Comparison of ENCODE assay signal across 8 cellular contexts in the genomic region with DNA sequence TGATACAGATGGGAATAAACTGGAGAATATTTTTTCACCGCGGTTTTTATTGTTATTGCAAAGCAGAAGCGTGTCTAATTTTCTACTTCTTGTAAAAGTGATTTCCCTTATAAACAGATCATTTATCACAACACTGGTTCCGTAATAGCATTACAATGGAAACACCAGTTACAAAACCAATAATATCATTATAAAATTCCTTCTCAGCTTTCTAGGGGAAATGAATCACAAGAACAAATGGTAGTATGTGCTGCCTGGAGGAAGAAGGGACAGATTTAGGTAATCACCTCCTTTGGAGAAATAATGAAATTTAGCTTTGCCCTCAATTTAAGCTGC. TPM values are rescaled to one million over a fixed set of nuclear protein-coding genes. Genes with fewer than 3 reads are reported as not detected.
DNase-seq lines count a peak whose midpoint lies in the region; ATAC-seq, FAIRE-seq and TF ChIP-seq lines count a peak whose summit lies in the region.

No MANE protein-coding gene starts in this region.

- H3K36me3 ChIP-seq in HepG2 (replicated peaks in 1 of 2; ENCODE audit: control insufficient read depth in 1 of 2, insufficient read depth in 2 of 2, low read length in 2 of 2) (no peaks in the 10 kb centered on the region), thoracic aorta (no peaks in the 10 kb centered on the region)

- H3K4me3 Mint-ChIP-seq in activated CD4-positive, alpha-beta T cell treated with anti-CD3 and anti-CD28 coated beads, Interleukin-2, amount 10 ng/mL, durations not matched to agents 7 days and 5 days = peak overlapping the region; percentile 92
- H3K4me3 Mint-ChIP-seq in activated naive CD8-positive, alpha-beta T cell treated with anti-CD3 and anti-CD28 coated beads, Interleukin-2, amount 50 U/mL, for 24 hours = peak overlapping the region; percentile 95

- peaks cover 2% of the 10 kb centered on the region for H3K36me3 Mint-ChIP-seq in activated CD4-positive, alpha-beta T cell treated with anti-CD3 and anti-CD28 coated beads, Interleukin-2, amount 10 ng/mL, durations not matched to agents 7 days and 5 days (ENCODE audit: low read depth)
- peaks cover 14% of the 10 kb centered on the region for H3K36me3 Mint-ChIP-seq in activated naive CD8-positive, alpha-beta T cell treated with anti-CD3 and anti-CD28 coated beads, Interleukin-2, amount 50 U/mL, for 24 hours (ENCODE audit: low read depth)

- H2AFZ ChIP-seq in HepG2 (ENCODE audit: low read length) = peak overlapping the region; percentile 90

- DNase-seq in activated CD4-positive, alpha-beta T cell treated with anti-CD3 and anti-CD28 coated beads, Interleukin-2, amount 10 ng/mL, durations not matched to agents 7 days and 5 days = no peak
- no peak for DNase-seq in activated CD4-positive, alpha-beta T cell treated with anti-CD3 and anti-CD28 coated beads, Interleukin-2, amount 50 U/mL, for 4 hours
- DNase-seq in activated naive CD8-positive, alpha-beta T cell treated with anti-CD3 and anti-CD28 coated beads, Interleukin-2, amount 50 U/mL, for 24 hours = no peak
- DNase-seq in HepG2 (ENCODE audit: low spot score) = no peak
- no peak for DNase-seq in thoracic aorta (ENCODE audit: low spot score)
- DNase-seq in Kasumi-1 (lab: John Stamatoyannopoulos, UW) = no peak
- no peak for DNase-seq in GM19239 (ENCODE audit: insufficient read length, low spot score)

- peaks cover 32% of the 10 kb centered on the region for H3K4me1 ChIP-seq in HepG2 (ENCODE audit: insufficient read depth, low read length)
- H3K4me1 ChIP-seq in thoracic aorta (ENCODE audit: control insufficient read depth in 1 of 2, low read depth in 2 of 2) = peaks cover 0 to 33% of the 10 kb centered on the region in 2 donors

- in situ Hi-C loops in HepG2 (cut with HindIII; ENCODE audit: extremely low pct_ligation_motif_present, low pct_unique_long_range_greater_than_20kb) = no loop called here

- TF ChIP-seq CTCF in HepG2 (CRISPR knock-in tag; IDR thresholded peaks at IDR 0.05) = no peak
- no peak for TF ChIP-seq CTCF in thoracic aorta (IDR thresholded peaks at IDR 0.05)

- peaks cover 6% of the 10 kb centered on the region for H4K20me1 ChIP-seq in HepG2 (ENCODE audit: insufficient read depth, low read length)

- peaks cover 13% of the 10 kb centered on the region for H3K9me3 Mint-ChIP-seq in activated CD4-positive, alpha-beta T cell treated with anti-CD3 and anti-CD28 coated beads, Interleukin-2, amount 10 ng/mL, durations not matched to agents 7 days and 5 days
- H3K9me3 Mint-ChIP-seq in activated naive CD8-positive, alpha-beta T cell treated with anti-CD3 and anti-CD28 coated beads, Interleukin-2, amount 50 U/mL, for 24 hours = peaks cover 9% of the 10 kb centered on the region

- ATAC-seq in activated naive CD8-positive, alpha-beta T cell treated with anti-CD3 and anti-CD28 coated beads, Interleukin-2, amount 50 U/mL, for 24 hours = no peak
- ATAC-seq in HepG2 (no peak), thoracic aorta (ENCODE audit: insufficient number of reproducible peaks, low FRiP score, low read depth) (no peak), GM19324 (IDR thresholded peaks at IDR 0.05; ENCODE audit: low FRiP score, unreplicated experiment) (no peak)

- peak overlapping the region; percentile 98 for H3K27ac Mint-ChIP-seq in activated CD4-positive, alpha-beta T cell treated with anti-CD3 and anti-CD28 coated beads, Interleukin-2, amount 10 ng/mL, durations not matched to agents 7 days and 5 days
- peak overlapping the region; percentile 95 for H3K27ac Mint-ChIP-seq in activated naive CD8-positive, alpha-beta T cell treated with anti-CD3 and anti-CD28 coated beads, Interleukin-2, amount 50 U/mL, for 24 hours

- FAIRE-seq in HepG2 (lab: Jason Lieb, UNC) (no peak), GM19239 (lab: Jason Lieb, UNC) (no peak)

- H3K9me3 ChIP-seq in HepG2 (ENCODE audit: low read length) = peaks cover 4% of the 10 kb centered on the region
- H3K9me3 ChIP-seq in thoracic aorta = no peaks in the 10 kb centered on the region

- BruUV-seq in HepG2 (replicated peaks; lab: Mats Ljungman, UMichigan) = no TSS peak

- peaks cover 41% of the 10 kb centered on the region for H3K4me1 Mint-ChIP-seq in activated CD4-positive, alpha-beta T cell treated with anti-CD3 and anti-CD28 coated beads, Interleukin-2, amount 10 ng/mL, durations not matched to agents 7 days and 5 days
- peaks cover 45% of the 10 kb centered on the region for H3K4me1 Mint-ChIP-seq in activated naive CD8-positive, alpha-beta T cell treated with anti-CD3 and anti-CD28 coated beads, Interleukin-2, amount 50 U/mL, for 24 hours

- H3K79me2 ChIP-seq in HepG2 (ENCODE audit: insufficient read depth, low read length) = peaks cover 23% of the 10 kb centered on the region

- no peak overlapping the region for H3K9ac ChIP-seq in HepG2 (ENCODE audit: insufficient read depth, low read depth, low read length)

- TF ChIP-seq RAD21 in HepG2 (CRISPR knock-in tag; IDR thresholded peaks at IDR 0.05) = no peak

- WGBS in HepG2 (ENCODE audit: low lambda C conversion rate) = 96% methylated on average over 4 of the region's 4 CpGs

- peak overlapping the region; percentile 88 for H3K4me2 ChIP-seq in HepG2 (ENCODE audit: low read depth, low read length)

- POLR2A ChIA-PET in activated CD4-positive, alpha-beta T cell treated with anti-CD3 and anti-CD28 coated beads, Interleukin-2, amount 10 ng/mL, durations not matched to agents 7 days and 5 days (lab: Charles Lee) = interaction anchor here (0.6 kb wide), 1 partner anchor 29 kb away, joined by 4 read pairs; no protein-coding TSS in a partner anchor
- POLR2A ChIA-PET in HepG2 (lab: Yijun Ruan, JAX) = interaction anchor here (1.2 to 1.6 kb wide), 2 partner anchors 13 to 20 kb away, joined by 4 to 5 read pairs; no protein-coding TSS in a partner anchor

- TF ChIP-seq EP300 in HepG2 (IDR thresholded peaks at IDR 0.05; ENCODE audit: low read depth in 2 of 2, low read length in 2 of 2) (no peak), HepG2 (CRISPR knock-in tag; IDR thresholded peaks at IDR 0.05; ENCODE audit: borderline replicate concordance) (no peak)

- intact Hi-C loops in HepG2 (cut with micrococcal nuclease; ENCODE audit: unreplicated experiment) = loop anchor here (5.0 kb wide), 2 partner anchors 64 to 124 kb away; no protein-coding TSS in a partner anchor

- CTCF ChIA-PET in activated CD4-positive, alpha-beta T cell treated with anti-CD3 and anti-CD28 coated beads, Interleukin-2, amount 10 ng/mL, durations not matched to agents 7 days and 5 days (lab: Charles Lee) = interaction anchor here (1.8 to 2.0 kb wide), 2 partner anchors 43 to 44 kb away, joined by 4 to 5 read pairs; no protein-coding TSS in a partner anchor
- CTCF ChIA-PET in HepG2 (lab: Yijun Ruan, JAX; ENCODE audit: low intra/inter-chr PET ratio, low total read pairs) = no interaction called here

- no peak overlapping the region for H3K4me3 ChIP-seq in HepG2 (replicated peaks in 1 of 3; ENCODE audit: insufficient read depth in 1 of 3, low read depth in 2 of 3, low read length in 3 of 3)
- H3K4me3 ChIP-seq in thoracic aorta = peak overlapping the region; percentile 95

- H3K27me3 ChIP-seq in HepG2 (ENCODE audit: control insufficient read depth in 1 of 2, insufficient read depth in 2 of 2, low read length in 2 of 2) = no peaks in the 10 kb centered on the region; a peak in 1 of 5 replicates
- H3K27me3 ChIP-seq in thoracic aorta (replicated peaks; ENCODE audit: insufficient read depth) = no peaks in the 10 kb centered on the region

- H3K27ac ChIP-seq in HepG2 (ENCODE audit: extremely low read length, insufficient read depth, low read length) (no peak overlapping the region), thoracic aorta (peak overlapping the region; percentile 95 to 98)

- TF ChIP-seq POLR2A in HepG2 (IDR thresholded peaks at IDR 0.05; ENCODE audit: insufficient read depth in 1 of 2, low read depth in 2 of 2, low read length in 2 of 2) = no peak

- H3K27me3 Mint-ChIP-seq in activated CD4-positive, alpha-beta T cell treated with anti-CD3 and anti-CD28 coated beads, Interleukin-2, amount 10 ng/mL, durations not matched to agents 7 days and 5 days = no peaks in the 10 kb centered on the region
- peaks cover 6% of the 10 kb centered on the region for H3K27me3 Mint-ChIP-seq in activated naive CD8-positive, alpha-beta T cell treated with anti-CD3 and anti-CD28 coated beads, Interleukin-2, amount 50 U/mL, for 24 hours

RNA-seq across cellular contexts. Expression of gene CCDC6, which starts 2.4 kb away (rescaled TPM):
- 10 to 100 TPM; 18.9 to 21.8 TPM for total RNA-seq in activated CD4-positive, alpha-beta T cell treated with anti-CD3 and anti-CD28 coated beads, Interleukin-2, amount 10 ng/mL, durations not matched to agents 7 days and 5 days
- total RNA-seq in HepG2 (2016; rRNA removed; fragmentation: Illumina TruSeq; extraction: Trizol) = 18.3 and 34.1 TPM in 2 replicates
- 4.9 and 5.1 TPM in 2 replicates for total RNA-seq in HepG2 (2016; cell fraction: cytosol; rRNA removed; fragmentation: Illumina TruSeq; extraction: Trizol; ENCODE audit: low read depth)
- 17.2 and 31.8 TPM in 2 replicates for total RNA-seq in HepG2 (2016; cell fraction: insoluble cytoplasmic fraction; rRNA removed; fragmentation: Illumina TruSeq; extraction: Trizol)
- 24.4 and 29.6 TPM in 2 replicates for total RNA-seq in HepG2 (2016; cell fraction: membrane; rRNA removed; fragmentation: Illumina TruSeq; extraction: Trizol)
- 22.7 and 23.4 TPM in 2 replicates for total RNA-seq in HepG2 (2016; cell fraction: nucleus; rRNA removed; fragmentation: Illumina TruSeq; extraction: Trizol)
- polyA plus RNA-seq in HepG2 (2011; rRNA removed) = 15.4 and 17.9 TPM in 2 replicates
- 12.4 and 14.6 TPM in 2 replicates for polyA plus RNA-seq in HepG2 (2011; cell fraction: cytosol; rRNA removed)
- polyA plus RNA-seq in HepG2 (2011; cell fraction: nucleus; rRNA removed) = 6.3 and 7.6 TPM in 2 replicates
- 15.0 and 16.0 TPM in 2 replicates for polyA plus RNA-seq in HepG2 (2012)
- 4.1 and 4.6 TPM in 2 replicates for polyA plus RNA-seq in HepG2 (2016; cell fraction: cytosol; fragmentation: Illumina TruSeq; extraction: Trizol; ENCODE audit: low read depth)
- 30.5 and 32.8 TPM in 2 replicates for polyA plus RNA-seq in HepG2 (2016; cell fraction: insoluble cytoplasmic fraction; fragmentation: Illumina TruSeq; extraction: Trizol; ENCODE audit: low read depth)
- polyA plus RNA-seq in HepG2 (2016; cell fraction: membrane; fragmentation: Illumina TruSeq; extraction: Trizol; ENCODE audit: low read depth) = 14.5 and 19.3 TPM in 2 replicates
- 17.8 and 18.7 TPM in 2 replicates for polyA plus RNA-seq in HepG2 (2016; cell fraction: nucleus; fragmentation: Illumina TruSeq; extraction: Trizol; ENCODE audit: insufficient read depth, low read depth)
- polyA minus RNA-seq in HepG2 (2011; rRNA and poly(A)+ RNA removed; ENCODE audit: low replicate concordance) = 30.5 and 36.4 TPM in 2 replicates
- 29.7 and 30.0 TPM in 2 replicates for polyA minus RNA-seq in HepG2 (2011; cell fraction: cytosol; rRNA and poly(A)+ RNA removed)
- polyA minus RNA-seq in HepG2 (2011; cell fraction: nucleus; rRNA and poly(A)+ RNA removed) = 26.0 and 32.1 TPM in 2 replicates
- 10 to 100 TPM; 69.3 to 70.9 TPM for total RNA-seq in thoracic aorta
